ENCODE assay signal across 8 cellular contexts in genomic region chr11:118623291-118623655, GRCh38. TPM values are rescaled to one million over a fixed set of nuclear protein-coding genes. Genes with fewer than 3 reads are reported as not detected.
DNase-seq lines count a peak whose midpoint lies in the region; ATAC-seq and TF ChIP-seq lines count a peak whose summit lies in the region.

No MANE protein-coding gene starts in this region.

- H3K9me3 Mint-ChIP-seq in glutamatergic neuron (ENCODE audit: unreplicated experiment) (no peaks in the 10 kb centered on the region), Caco-2 (ENCODE audit: unreplicated experiment) (no peaks in the 10 kb centered on the region)

- no peak for ATAC-seq in GM21529 (IDR thresholded peaks at IDR 0.05; ENCODE audit: unreplicated experiment)

- H3K27ac Mint-ChIP-seq in glutamatergic neuron (ENCODE audit: unreplicated experiment) (no peak overlapping the region), Caco-2 (ENCODE audit: unreplicated experiment) (no peak overlapping the region)

- H4K20me1 ChIP-seq in Loucy (ENCODE audit: insufficient read depth, low read length, poor library complexity, severe bottlenecking) = no peaks in the 10 kb centered on the region

- H3K4me2 ChIP-seq in Loucy (ENCODE audit: low read depth, low read length, poor library complexity, severe bottlenecking) = peak overlapping the region; percentile 88

- 40 to 41% methylated on average over 3 to 4 of the region's 4 CpGs for WGBS in thyroid gland, 2 donors

- H3K27ac ChIP-seq in thyroid gland = peak overlapping the region; percentile 75 to 94 (median 93)

- DNase-seq in RPMI8226 (peak; percentile 55), glutamatergic neuron (no peak), thyroid gland (peak; percentile 75 to 85), cortex of kidney (lab: John Stamatoyannopoulos, UW) (no peak), Caco-2 (no peak)
- DNase-seq in activated CD8-positive, alpha-beta memory T cell treated with anti-CD3 and anti-CD28 coated beads, Interleukin-2, amount 50 U/mL, for 48 hours = no peak

- H3K9me3 ChIP-seq in Loucy (ENCODE audit: insufficient read depth, low read depth, low read length) (no peaks in the 10 kb centered on the region), thyroid gland (no peaks in the 10 kb centered on the region), Caco-2 (no peaks in the 10 kb centered on the region)

- H3K4me1 ChIP-seq in Loucy (ENCODE audit: insufficient read depth, low read length, poor library complexity, severe bottlenecking) = peaks cover 34% of the 10 kb centered on the region
- H3K4me1 ChIP-seq in thyroid gland = peaks cover 38 to 74% of the 10 kb centered on the region in 2 donors
- H3K4me1 ChIP-seq in Caco-2 = peaks cover 34% of the 10 kb centered on the region

- H3K27me3 ChIP-seq in Loucy (ENCODE audit: insufficient read depth, low read length, poor library complexity, severe bottlenecking) (no peaks in the 10 kb centered on the region), thyroid gland (no peaks in the 10 kb centered on the region), Caco-2 (replicated peaks; ENCODE audit: control insufficient read depth, insufficient read depth, low read length) (no peaks in the 10 kb centered on the region)

- H3K9me2 ChIP-seq in Loucy (replicated peaks; ENCODE audit: low read depth, low read length) = no peaks in the 10 kb centered on the region

- H3K36me3 Mint-ChIP-seq in glutamatergic neuron (ENCODE audit: unreplicated experiment) (no peaks in the 10 kb centered on the region), Caco-2 (ENCODE audit: insufficient read depth, unreplicated experiment) (peaks cover 22% of the 10 kb centered on the region)

- intact Hi-C loops in thyroid gland (cut with DNase I) = no loop called here
- intact Hi-C loops in Caco-2 (cut with micrococcal nuclease; ENCODE audit: unreplicated experiment) = loop anchor here (5.0 kb wide), 1 partner anchor 289 kb away; no protein-coding TSS in a partner anchor

- H2AFZ ChIP-seq in Loucy (ENCODE audit: low read length) = no peak overlapping the region

- peaks cover 8% of the 10 kb centered on the region for H3K27me3 Mint-ChIP-seq in glutamatergic neuron (ENCODE audit: unreplicated experiment)
- no peaks in the 10 kb centered on the region for H3K27me3 Mint-ChIP-seq in Caco-2 (ENCODE audit: insufficient read depth, unreplicated experiment)

- no TSS peak for BruUV-seq in Caco-2 (replicated peaks; lab: Mats Ljungman, UMichigan)

- H3K36me3 ChIP-seq in Loucy (ENCODE audit: insufficient read depth, low read length) = no peaks in the 10 kb centered on the region
- H3K36me3 ChIP-seq in thyroid gland = peaks cover 12 to 17% of the 10 kb centered on the region in 2 donors
- peaks cover 5% of the 10 kb centered on the region; the same call in 1 of the 2 replicates for H3K36me3 ChIP-seq in Caco-2 (ENCODE audit: control insufficient read depth, insufficient read depth, low read length)

- POLR2A ChIA-PET in Caco-2 (lab: Charles Lee) = interaction anchor here (0.5 kb wide), 1 partner anchor 15 kb away, joined by 4 read pairs; no protein-coding TSS in a partner anchor

- no peaks in the 10 kb centered on the region for H3F3A ChIP-seq in Loucy (ENCODE audit: low read depth)

- TF ChIP-seq CTCF in Loucy (conservative IDR thresholded peaks at IDR 0.05; ENCODE audit: low read length) (no peak), glutamatergic neuron (IDR thresholded peaks at IDR 0.05; ENCODE audit: partially characterized antibody, unreplicated experiment) (no peak), thyroid gland (IDR thresholded peaks at IDR 0.05) (no peak), Caco-2 (IDR thresholded peaks at IDR 0.05; ENCODE audit: insufficient read depth in 1 of 2, low read depth in 1 of 2, low read length in 1 of 2, severe bottlenecking in 1 of 2, unreplicated experiment in 1 of 2) (no peak)

- H3K4me1 Mint-ChIP-seq in glutamatergic neuron (ENCODE audit: low read depth, unreplicated experiment) (peaks cover 6% of the 10 kb centered on the region), Caco-2 (ENCODE audit: low read depth, unreplicated experiment) (peaks cover 29% of the 10 kb centered on the region)

- peak overlapping the region; percentile 30 for H3K9ac ChIP-seq in Loucy (ENCODE audit: low read depth, low read length, poor library complexity, severe bottlenecking)

- CTCF ChIA-PET in Caco-2 (lab: Charles Lee) = no interaction called here

- H3K79me2 ChIP-seq in Loucy (ENCODE audit: insufficient read depth, low read length) = no peaks in the 10 kb centered on the region

- no peak for TF ChIP-seq POLR2A in thyroid gland (IDR thresholded peaks at IDR 0.05)

- H3K4me3 ChIP-seq in Loucy (ENCODE audit: low read length, poor library complexity, severe bottlenecking) (no peak overlapping the region), thyroid gland (replicated peaks in 1 of 3) (no peak overlapping the region), Caco-2 (ENCODE audit: low read depth, low read length) (no peak overlapping the region)

- H3K4me3 Mint-ChIP-seq in glutamatergic neuron (ENCODE audit: unreplicated experiment) (peak overlapping the region; percentile 93), Caco-2 (ENCODE audit: unreplicated experiment) (no peak overlapping the region)

RNA-seq across cellular contexts. Expression of gene PHLDB1, which starts 15.9 kb away (rescaled TPM):
- 78.4 TPM for total RNA-seq in glutamatergic neuron (ENCODE audit: unreplicated experiment)
- total RNA-seq in thyroid gland = 100 to 1,000 TPM in 3 of 4 donors, 10 to 100 TPM in 1; 73.2 to 158 (median 120) TPM
- total RNA-seq in Caco-2 (2022) = 72.1 and 73.6 TPM in 2 replicates

RNA-seq across cellular contexts. Expression of gene ARCN1, which starts 51.1 kb away (rescaled TPM):
- 118 TPM for total RNA-seq in glutamatergic neuron (ENCODE audit: unreplicated experiment)
- 100 to 1,000 TPM; 103 to 157 (median 112) TPM for total RNA-seq in thyroid gland
- total RNA-seq in Caco-2 (2022) = 313 and 330 TPM in 2 replicates

RNA-seq across cellular contexts. Expression of gene TREH, which starts 56.2 kb away (rescaled TPM):
- not detected for total RNA-seq in glutamatergic neuron (ENCODE audit: unreplicated experiment)
- not detected for total RNA-seq in thyroid gland
- not detected in 2 replicates for total RNA-seq in Caco-2 (2022)

RNA-seq across cellular contexts. Expression of gene IFT46, which starts 57.5 kb away (rescaled TPM):
- total RNA-seq in glutamatergic neuron (ENCODE audit: unreplicated experiment) (21.1 TPM), thyroid gland (10 to 100 TPM; 35.5 to 91.1 (median 55.5) TPM), Caco-2 (2022) (26.8 and 30.6 TPM in 2 replicates)

Comparison
In these comparisons a context has a peak if more than half of its experiments do, and no peak if none do; other contexts are left out.
1. DNase-seq: peak in RPMI8226 (single experiment) and thyroid gland (2 of 2); none in glutamatergic neuron (single experiment), activated CD8-positive, alpha-beta memory T cell treated with anti-CD3 and anti-CD28 coated beads, Interleukin-2, amount 50 U/mL, for 48 hours (single experiment), cortex of kidney (single experiment) and Caco-2 (0 of 2).